Comparison of ENCODE assay signal across 8 cellular contexts in the genomic region with DNA sequence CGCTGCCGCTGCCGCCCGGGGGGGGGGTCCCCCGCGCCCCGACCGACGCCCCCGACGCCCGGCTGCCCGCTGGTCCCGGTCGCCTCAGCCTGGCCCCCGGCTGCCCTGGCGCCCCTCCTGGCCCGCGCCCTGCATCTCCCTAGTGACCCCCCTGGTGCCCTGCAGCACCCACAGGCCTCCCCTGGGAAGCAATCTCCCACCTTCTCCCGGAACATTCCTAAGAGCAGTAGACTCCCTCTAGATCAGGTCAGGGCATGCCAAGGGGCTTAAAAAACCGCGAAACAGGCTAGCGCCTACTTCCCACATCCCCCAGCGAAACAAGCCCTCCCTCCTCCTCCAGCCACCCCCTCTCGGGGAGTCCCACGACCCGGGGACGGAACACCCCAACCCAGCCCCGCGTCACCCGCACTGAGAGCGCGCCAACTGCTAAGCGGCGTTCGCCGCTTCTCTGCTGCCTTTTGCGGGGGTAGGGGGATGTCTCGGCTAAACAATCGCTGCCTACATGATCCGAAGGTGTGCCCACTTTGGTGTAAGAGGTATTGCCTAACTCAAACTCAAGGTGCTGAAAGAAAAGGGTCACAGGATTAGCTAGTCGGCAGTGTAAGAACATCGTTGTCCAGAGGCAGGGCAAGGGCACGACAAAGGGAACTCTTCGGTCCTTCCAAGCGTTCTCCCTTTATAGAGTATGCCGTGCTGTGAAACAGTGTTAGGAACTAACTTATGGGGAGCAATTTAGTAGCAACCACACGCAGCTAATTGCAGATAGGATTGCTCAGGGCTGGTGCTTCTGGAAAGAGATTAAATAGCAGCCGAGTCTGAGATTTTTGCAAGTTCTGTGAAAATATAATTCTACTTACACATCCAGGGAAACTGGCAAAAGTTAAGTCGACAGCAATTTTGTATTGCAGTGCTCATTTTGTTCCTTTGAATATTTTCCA. TPM values are rescaled to one million over a fixed set of nuclear protein-coding genes. Genes with fewer than 3 reads are reported as not detected.
DNase-seq lines count a peak whose midpoint lies in the region; ATAC-seq lines count a peak whose summit lies in the region.

No MANE protein-coding gene starts in this region.

- H3K4me1 ChIP-seq in iPS DF 6.9 (ENCODE audit: control insufficient read depth, insufficient read depth, low read length), result no peaks in the 10 kb centered on the region

- no CpG with 5 or more reads among the region's 50 CpGs for WGBS in iPS DF 6.9 (ENCODE audit: insufficient coverage, insufficient read length)

- peak overlapping the region; percentile 58; the same call in 1 of the 2 replicates for H3K4me3 ChIP-seq in iPS DF 6.9 (ENCODE audit: low read length)
- peak overlapping the region; percentile 70 for H3K4me3 ChIP-seq in skeletal muscle cell (ENCODE audit: low read depth, low read length)

- ATAC-seq in HG02571 (IDR thresholded peaks at IDR 0.05; ENCODE audit: unreplicated experiment), result no peak

- H3K27ac ChIP-seq in iPS DF 6.9 (ENCODE audit: low read length), result no peak overlapping the region

- DNase-seq in G401 (ENCODE audit: low spot score) (peak; percentile 13), NCI-H345 (lab: John Stamatoyannopoulos, UW) (peak; percentile 35), amniotic epithelial cell (ENCODE audit: low read depth) (peak; percentile 60), iPS DF 6.9 (ENCODE audit: low read depth, low spot score) (no peak), skeletal muscle cell (ENCODE audit: low read depth) (no peak), MV-4-11 (lab: John Stamatoyannopoulos, UW) (no peak), NCI-H1436 (lab: John Stamatoyannopoulos, UW) (no peak)

- H3K9me3 ChIP-seq in iPS DF 6.9 (ENCODE audit: control insufficient read depth, insufficient read depth, low read length), result no peaks in the 10 kb centered on the region

- H3K27me3 ChIP-seq in iPS DF 6.9 (ENCODE audit: control insufficient read depth, insufficient read depth, low read length), result peaks cover 25% of the 10 kb centered on the region

- in situ Hi-C loops in G401 (cut with HindIII; ENCODE audit: low sequenced_read_pairs), result no loop called here

- no peaks in the 10 kb centered on the region for H3K36me3 ChIP-seq in iPS DF 6.9 (ENCODE audit: control insufficient read depth, insufficient read depth, low read length)

RNA-seq across cellular contexts. Expression of a gene that starts 0.6 kb away (rescaled TPM):
- 4.0 and 4.4 TPM in 2 replicates for total RNA-seq in G401 (2014; rRNA removed; shearing (Covaris generic))

Comparison
In these comparisons a context has a peak if more than half of its experiments do, and no peak if none do; other contexts are left out.
1. DNase-seq: peak in G401 (single experiment), NCI-H345 (single experiment) and amniotic epithelial cell (single experiment); none in iPS DF 6.9 (single experiment), skeletal muscle cell (single experiment), MV-4-11 (single experiment) and NCI-H1436 (single experiment).